In genomic region chr1:54051936-54052469, GRCh38 we compare ENCODE assay signal across 8 cellular contexts.
A peak's percentile ranks its signal among the peaks of the same experiment; 100 is the strongest.
DNase-seq lines count a peak whose midpoint lies in the region; ATAC-seq and TF ChIP-seq lines count a peak whose summit lies in the region.

No MANE protein-coding gene starts in this region.

- DNase-seq in GM03348 (ENCODE audit: low spot score) = peak; percentile 63
- peak; percentile 25 for DNase-seq in fibroblast of peridontal ligament (ENCODE audit: extremely low read depth)
- no peak for DNase-seq in retinal pigment epithelial cell (ENCODE audit: low read depth)
- DNase-seq in NCI-H446 treated with DMSO at 0.1 percent for 48 hours (lab: John Stamatoyannopoulos, UW) = no peak
- no peak for DNase-seq in iPS-NIHi11 (ENCODE audit: low spot score)

- no peaks in the 10 kb centered on the region for H4K20me1 ChIP-seq in OCI-LY1 (ENCODE audit: insufficient read depth, low read length)

- H3K79me2 ChIP-seq in OCI-LY1 (ENCODE audit: insufficient read depth, low read length) = peaks cover 57% of the 10 kb centered on the region

- H3K4me1 ChIP-seq in OCI-LY1 (ENCODE audit: insufficient read depth, low read length, severe bottlenecking) = peaks cover 53% of the 10 kb centered on the region

- ATAC-seq in HG03095 (IDR thresholded peaks at IDR 0.05; ENCODE audit: unreplicated experiment) (no peak), GM19023 (IDR thresholded peaks at IDR 0.05; ENCODE audit: unreplicated experiment) (no peak)

- H3K4me2 ChIP-seq in OCI-LY1 (ENCODE audit: low read length) = peak overlapping the region; percentile 99

- no peaks in the 10 kb centered on the region for H3K36me3 ChIP-seq in OCI-LY1 (ENCODE audit: insufficient read depth, low read length)

- H3K4me3 ChIP-seq in OCI-LY1 (ENCODE audit: low read depth, low read length, poor library complexity, severe bottlenecking) = peak overlapping the region; percentile 100
- H3K4me3 ChIP-seq in retinal pigment epithelial cell (ENCODE audit: low read length) = peak overlapping the region; percentile 99

- no peaks in the 10 kb centered on the region for H3K27me3 ChIP-seq in OCI-LY1 (ENCODE audit: insufficient read depth, low read length)

- no peak overlapping the region for H2AFZ ChIP-seq in OCI-LY1 (ENCODE audit: low read length)

- H3K9ac ChIP-seq in OCI-LY1 (ENCODE audit: low read length) = peak overlapping the region; percentile 99

- no peaks in the 10 kb centered on the region for H3K9me3 ChIP-seq in OCI-LY1 (ENCODE audit: low read length)

- TF ChIP-seq CTCF in OCI-LY1 (IDR thresholded peaks at IDR 0.05; ENCODE audit: low read length) = no peak
- TF ChIP-seq CTCF in retinal pigment epithelial cell (conservative IDR thresholded peaks at IDR 0.05; ENCODE audit: low read depth, low read length) = no peak

- peak overlapping the region; percentile 78 for H3K27ac ChIP-seq in OCI-LY1 (ENCODE audit: low read depth, low read length, poor library complexity, severe bottlenecking)

- H3K9me2 ChIP-seq in OCI-LY1 (ENCODE audit: low read depth, low read length) = no peaks in the 10 kb centered on the region

- H3F3A ChIP-seq in OCI-LY1 (ENCODE audit: insufficient read depth, low read length) = no peaks in the 10 kb centered on the region

Comparison
In these comparisons a context has a peak if more than half of its experiments do, and no peak if none do; other contexts are left out.
1. DNase-seq: peak in GM03348 (single experiment) and fibroblast of peridontal ligament (single experiment); none in retinal pigment epithelial cell (single experiment), NCI-H446 treated with DMSO at 0.1 percent for 48 hours (single experiment) and iPS-NIHi11 (single experiment).